15 cellular contexts compared by ENCODE assay signal in the genomic region with DNA sequence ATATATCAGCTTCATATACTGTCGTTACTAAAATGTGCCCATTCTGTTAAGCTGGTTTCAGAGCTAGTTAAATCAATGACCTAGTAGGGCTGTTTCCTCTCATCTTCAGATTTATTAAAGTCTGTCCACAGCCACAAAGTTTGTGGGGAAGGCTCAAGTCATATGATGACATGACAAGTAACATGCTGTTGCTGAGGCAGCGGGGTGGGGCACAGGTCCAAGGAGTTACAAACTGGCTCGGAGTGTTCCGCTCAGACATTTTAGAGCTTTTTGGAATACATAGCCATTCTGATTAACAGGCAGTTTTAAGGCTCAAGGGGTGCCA. TPM values are rescaled to one million over a fixed set of nuclear protein-coding genes. Genes with fewer than 3 reads are reported as not detected.
A peak's percentile ranks its signal among the peaks of the same experiment; 100 is the strongest.
DNase-seq lines count a peak whose midpoint lies in the region; ATAC-seq, FAIRE-seq and TF ChIP-seq lines count a peak whose summit lies in the region.
"Had no signal": no experiment of that assay in that cellular context is flagged by ENCODE, and none has a peak within 500 bp of the region (broad histone marks: within the 10 kb centered on the region; RNA-seq: fewer than 3 reads in every experiment).

No MANE protein-coding gene starts in this region.

- H3K27ac Mint-ChIP-seq in CD8-positive, alpha-beta T cell, result peak overlapping the region; percentile 68
- H3K27ac Mint-ChIP-seq: activated CD4-positive, alpha-beta T cell treated with anti-CD3 and anti-CD28 coated beads, Interleukin-2, amount 10 ng/mL, durations not matched to agents 24 days and 14 days had no signal

- no peak overlapping the region for H3K27ac ChIP-seq in CD8-positive, alpha-beta T cell (ENCODE audit: low read depth, low read length)
- peak overlapping the region; percentile 71 for H3K27ac ChIP-seq in angular gyrus (ENCODE audit: low read depth, low read length)
- H3K27ac ChIP-seq in heart left ventricle, result peak overlapping the region in 11 of 12 donors; percentile 1 to 99 (median 55)
- H3K27ac ChIP-seq: neutrophil, PC-9 had no signal

- intact Hi-C loops in CD8-positive, alpha-beta T cell (cut with DNase I, micrococcal nuclease), result loop anchor here (2.0 to 10.0 kb wide), 7 partner anchors 16 to 1844 kb away; a partner anchor contains a TSS
- intact Hi-C loops in heart left ventricle (cut with DNase I), result loop anchor here in 7 of 10 donors (5.0 to 10.0 kb wide), 8 partner anchors 37 to 348 kb away; a partner anchor contains a TSS

- no peak overlapping the region for H3K4me3 ChIP-seq in CD8-positive, alpha-beta T cell (ENCODE audit: low read depth, low read length)
- H3K4me3 ChIP-seq in heart left ventricle, result no peak overlapping the region
- H3K4me3 ChIP-seq: PC-9 had no signal

- H3K4me1 Mint-ChIP-seq in CD8-positive, alpha-beta T cell (ENCODE audit: low read depth), result peaks cover 42% of the 10 kb centered on the region

- WGBS in heart left ventricle, 4 donors, result 54 to 67% (median 65%) methylated on average over 4 of the region's 4 CpGs

- POLR2A ChIA-PET in CD8-positive, alpha-beta T cell (lab: Charles Lee), result interaction anchor here (0.9 to 8.8 kb wide), 2 partner anchors 58 to 283 kb away, joined by 3 to 121 read pairs; a partner anchor contains a TSS

- H3K4me1 ChIP-seq in CD8-positive, alpha-beta T cell (ENCODE audit: insufficient read depth, low read length), result peaks cover 28% of the 10 kb centered on the region
- H3K4me1 ChIP-seq in heart left ventricle, result peaks cover 0 to 32% (median 25%) of the 10 kb centered on the region in 12 donors

- TF ChIP-seq CTCF in CD8-positive, alpha-beta T cell (IDR thresholded peaks at IDR 0.05), result no peak
- no peak for TF ChIP-seq CTCF in heart left ventricle (IDR thresholded peaks at IDR 0.05)

- H3K9me3 Mint-ChIP-seq in CD8-positive, alpha-beta T cell, result no peaks in the 10 kb centered on the region
- H3K9me3 Mint-ChIP-seq: activated CD4-positive, alpha-beta T cell treated with anti-CD3 and anti-CD28 coated beads, Interleukin-2, amount 10 ng/mL, durations not matched to agents 24 days and 14 days had no signal

- H3K27me3 Mint-ChIP-seq in CD8-positive, alpha-beta T cell (ENCODE audit: low read depth), result no peaks in the 10 kb centered on the region
- H3K27me3 Mint-ChIP-seq: activated CD4-positive, alpha-beta T cell treated with anti-CD3 and anti-CD28 coated beads, Interleukin-2, amount 10 ng/mL, durations not matched to agents 24 days and 14 days had no signal

- no peak for FAIRE-seq in GM19239 (lab: Jason Lieb, UNC)

- no peak overlapping the region for H3K4me3 Mint-ChIP-seq in CD8-positive, alpha-beta T cell
- H3K4me3 Mint-ChIP-seq: activated CD4-positive, alpha-beta T cell treated with anti-CD3 and anti-CD28 coated beads, Interleukin-2, amount 10 ng/mL, durations not matched to agents 24 days and 14 days had no signal

- CTCF ChIA-PET in CD8-positive, alpha-beta T cell (lab: Charles Lee), result interaction anchor here (1.0 to 6.0 kb wide), 6 partner anchors 18 to 90 kb away, joined by 3 to 86 read pairs (median 6); a partner anchor contains a TSS

- no peaks in the 10 kb centered on the region for H3K36me3 ChIP-seq in CD8-positive, alpha-beta T cell (ENCODE audit: insufficient read depth, low read length)
- H3K36me3 ChIP-seq in heart left ventricle, result no peaks in the 10 kb centered on the region
- H3K36me3 ChIP-seq: neutrophil had no signal

- no peaks in the 10 kb centered on the region for H3K9me3 ChIP-seq in CD8-positive, alpha-beta T cell (ENCODE audit: low read length)
- H3K9me3 ChIP-seq in heart left ventricle, result no peaks in the 10 kb centered on the region
- H3K9me3 ChIP-seq: neutrophil had no signal

- no peak for TF ChIP-seq POLR2A in heart left ventricle (IDR thresholded peaks at IDR 0.05)

- ATAC-seq in CD8-positive, alpha-beta T cell, result no peak
- ATAC-seq in heart left ventricle, result no peak
- ATAC-seq: left lobe of liver had no signal

- H3K36me3 Mint-ChIP-seq in CD8-positive, alpha-beta T cell, result peaks cover 3% of the 10 kb centered on the region

- no peak for DNase-seq in CD8-positive, alpha-beta T cell
- DNase-seq in heart left ventricle (peak in 4 of 5 donors; percentile 26 to 63 (median 38)), pons (ENCODE audit: low spot score) (peak; percentile 64), NCI-H2227 (lab: John Stamatoyannopoulos, UW; ENCODE audit: unreplicated experiment) (no peak), 8988T (no peak), GM19239 (ENCODE audit: insufficient read length, low spot score) (no peak), GDM1 (lab: John Stamatoyannopoulos, UW) (no peak)
- DNase-seq: activated CD4-positive, alpha-beta T cell treated with anti-CD3 and anti-CD28 coated beads, Interleukin-2, amount 10 ng/mL, durations not matched to agents 24 days and 14 days; effector CD8-positive, alpha-beta T cell; IMR-90; NCI-H1105 treated with DMSO at 0.1 percent for 48 hours; PC-9 had no signal

- H3K27me3 ChIP-seq in CD8-positive, alpha-beta T cell (ENCODE audit: insufficient read depth, low read length), result no peaks in the 10 kb centered on the region
- no peaks in the 10 kb centered on the region for H3K27me3 ChIP-seq in heart left ventricle
- H3K27me3 ChIP-seq: neutrophil had no signal

RNA-seq across cellular contexts. Expression of a gene that starts 2.7 kb away (rescaled TPM):
- total RNA-seq in CD8-positive, alpha-beta T cell, result 100 to 1,000 TPM; 168 to 177 TPM
- 10 to 100 TPM; 16.3 to 78.3 (median 45.7) TPM for total RNA-seq in heart left ventricle
- polyA plus RNA-seq in heart left ventricle, result 10 to 100 TPM; 58.6 to 66.1 TPM

RNA-seq across cellular contexts. Expression of a gene that starts 42.5 kb away (rescaled TPM):
- under 1 TPM; 0.14 to 0.33 TPM for total RNA-seq in CD8-positive, alpha-beta T cell
- total RNA-seq in heart left ventricle, result under 1 TPM in 2 of 9 donors, not detected in 7; 0.23 to 0.40 TPM
- polyA plus RNA-seq in heart left ventricle, result not detected
- total RNA-seq: IMR-90, PC-9 had no signal
- polyA plus RNA-seq: IMR-90 had no signal

RNA-seq across cellular contexts. Expression of a gene that starts 58.1 kb away (rescaled TPM):
- total RNA-seq in CD8-positive, alpha-beta T cell, result 10 to 100 TPM; 45.7 to 50.6 TPM
- 10 to 100 TPM in 3 of 9 donors, 1 to 10 TPM in 6; 5.2 to 23.3 (median 8.0) TPM for total RNA-seq in heart left ventricle
- 1 to 10 TPM; 2.8 to 8.1 TPM for polyA plus RNA-seq in heart left ventricle

Comparison
In these comparisons a context has a peak if more than half of its experiments do, and no peak if none do; other contexts are left out.
1. DNase-seq: peak in heart left ventricle (4 of 5) and pons (single experiment); none in CD8-positive, alpha-beta T cell (0 of 7), NCI-H2227 (single experiment), 8988T (single experiment), GM19239 (single experiment) and GDM1 (single experiment).